ENCODE assay signal across 28 cellular contexts in genomic region chr9:124947727-124948391, GRCh38.
"Had no signal": no experiment of that assay in that cellular context is flagged by ENCODE, and none has a peak within 500 bp of the region (broad histone marks: within the 10 kb centered on the region; RNA-seq: fewer than 3 reads in every experiment).

No MANE protein-coding gene starts in this region.

- H3K4me1 ChIP-seq: adrenal gland, body of pancreas, colonic mucosa, gastrocnemius medialis, parathyroid adenoma, right atrium auricular region had no signal

- ATAC-seq: activated CD4-positive, CD25-positive, alpha-beta regulatory T cell treated with anti-CD3 and anti-CD28 coated beads, Interleukin-2, amount 50 U/mL, for 24 hours; body of pancreas; gastrocnemius medialis; left cardiac atrium; psoas muscle had no signal

- H3K9me3 ChIP-seq: adrenal gland, body of pancreas, colonic mucosa, gastrocnemius medialis, psoas muscle, right atrium auricular region, spleen, tibial nerve had no signal

- H3K36me3 ChIP-seq: adrenal gland, colonic mucosa, right atrium auricular region, tibial nerve had no signal

- H3K9me3 Mint-ChIP-seq: mesothelial cell of epicardium; naive B cell; T-helper 2 cell treated with Interferon-gamma antibody and Interleukin-4, amounts not matched to agents 5 μg/mL and 100 μg/mL, for 36 hours had no signal

- H3K27me3 Mint-ChIP-seq: activated naive CD8-positive, alpha-beta T cell; naive B cell had no signal

- H3K9ac ChIP-seq: parathyroid adenoma had no signal

- H3K27ac ChIP-seq: adrenal gland, body of pancreas, colonic mucosa, dorsolateral prefrontal cortex, gastrocnemius medialis, parathyroid adenoma, psoas muscle, right atrium auricular region, spleen, tibial nerve, VCaP had no signal

- H3K4me3 ChIP-seq: adrenal gland, body of pancreas, colonic mucosa, dorsolateral prefrontal cortex, gastrocnemius medialis, psoas muscle, right atrium auricular region, spleen, tibial nerve had no signal

- H3K27ac Mint-ChIP-seq: activated naive CD8-positive, alpha-beta T cell; mesothelial cell of epicardium; T-helper 2 cell treated with Interferon-gamma antibody and Interleukin-4, amounts not matched to agents 5 μg/mL and 100 μg/mL, for 36 hours had no signal

- H3K79me2 ChIP-seq: parathyroid adenoma had no signal

- H3K36me3 Mint-ChIP-seq: naive B cell had no signal

- DNase-seq: activated CD4-positive, alpha-beta T cell treated with anti-CD3 and anti-CD28 coated beads for 48 hours; activated CD4-positive, alpha-beta T cell treated with anti-CD3 and anti-CD28 coated beads, Interleukin-2, amount 50 U/mL, for 48 hours; activated CD8-positive, alpha-beta memory T cell treated with anti-CD3 and anti-CD28 coated beads for 24 hours; activated effector memory CD4-positive, alpha-beta T cell treated with Interleukin-2 at 50 U/mL for 16 hours; activated naive CD4-positive, alpha-beta T cell treated with Interleukin-2 at 50 U/mL for 16 hours; adrenal gland; aorta; body of pancreas; colonic mucosa; dorsolateral prefrontal cortex; effector memory CD4-positive, alpha-beta T cell; gastrocnemius medialis; glutamatergic neuron; islet precursor cell; left cardiac atrium; naive B cell; occipital lobe; psoas muscle; spleen; stimulated activated naive CD4-positive, alpha-beta T cell had no signal

- H3K27me3 ChIP-seq: adrenal gland, body of pancreas, colonic mucosa, dorsolateral prefrontal cortex, gastrocnemius medialis, right atrium auricular region, spleen, tibial nerve had no signal

- H2AFZ ChIP-seq: parathyroid adenoma had no signal

- H3K4me3 Mint-ChIP-seq: activated naive CD8-positive, alpha-beta T cell; mesothelial cell of epicardium; naive B cell; T-helper 2 cell treated with Interferon-gamma antibody and Interleukin-4, amounts not matched to agents 5 μg/mL and 100 μg/mL, for 36 hours had no signal

- H3K4me1 Mint-ChIP-seq: mesothelial cell of epicardium had no signal
